ENCODE assay signal across 18 cellular contexts in genomic region chr3:197463279-197463678, GRCh38.
DNase-seq lines count a peak whose midpoint lies in the region; ATAC-seq and TF ChIP-seq lines count a peak whose summit lies in the region.
"Had no signal": no experiment of that assay in that cellular context is flagged by ENCODE, and none has a peak within 500 bp of the region (broad histone marks: within the 10 kb centered on the region; RNA-seq: fewer than 3 reads in every experiment).

No MANE protein-coding gene starts in this region.

- no peaks in the 10 kb centered on the region for H3K27me3 ChIP-seq in ACC112 (ENCODE audit: insufficient read depth, low read length)
- no peaks in the 10 kb centered on the region for H3K27me3 ChIP-seq in SJSA1 (replicated peaks)
- H3K27me3 ChIP-seq in ovary = no peaks in the 10 kb centered on the region
- H3K27me3 ChIP-seq: BE2C, cardiac muscle cell had no signal

- DNase-seq in ELR (ENCODE audit: low read depth) (peak; percentile 69), SJSA1 (ENCODE audit: low read depth in 1 of 2, low spot score in 2 of 2) (peak in 1 of 2 experiments; percentile 35), fibroblast of pulmonary artery (ENCODE audit: low read depth) (peak; percentile 31), activated gamma-delta T cell (lab: John Stamatoyannopoulos, UW) (no peak), ovary (no peak)
- DNase-seq: BE2C; effector memory CD4-positive, alpha-beta T cell; hypothalamus; mucosa of descending colon; NCI-H2029; NCI-H524 treated with DMSO at 0.1 percent for 48 hours; OCI-M1; stimulated activated CD4-positive, alpha-beta T cell treated with anti-CD3 and anti-CD28 coated beads, Interleukin-4, amount 100 ng/mL, for 1 hour had no signal

- H3K79me2 ChIP-seq in ACC112 (ENCODE audit: control insufficient read depth, insufficient read depth, low read length, unreplicated experiment) = no peaks in the 10 kb centered on the region

- no peak for TF ChIP-seq POLR2A in ovary (IDR thresholded peaks at IDR 0.05)

- peak overlapping the region; percentile 42 for H2AFZ ChIP-seq in ACC112 (ENCODE audit: low read length, unreplicated experiment)

- H3K4me3 ChIP-seq in ACC112 (ENCODE audit: low read depth, low read length) (no peak overlapping the region), SJSA1 (no peak overlapping the region), fibroblast of pulmonary artery (replicated peaks; ENCODE audit: low read depth, low read length) (no peak overlapping the region), ovary (no peak overlapping the region)
- H3K4me3 ChIP-seq: cardiac muscle cell, mucosa of descending colon, thoracic aorta had no signal

- no peak for ATAC-seq in GM21381 (IDR thresholded peaks at IDR 0.05; ENCODE audit: unreplicated experiment)
- no peak for ATAC-seq in HG02840 (IDR thresholded peaks at IDR 0.05; ENCODE audit: low FRiP score, unreplicated experiment)
- ATAC-seq: mucosa of descending colon had no signal

- peaks cover 25% of the 10 kb centered on the region for H3K4me1 ChIP-seq in ACC112 (ENCODE audit: control insufficient read depth, insufficient read depth, low read length, unreplicated experiment)
- H3K4me1 ChIP-seq in SJSA1 (replicated peaks) = peaks cover 45% of the 10 kb centered on the region
- H3K4me1 ChIP-seq in ovary (ENCODE audit: insufficient read depth) = peaks cover 4% of the 10 kb centered on the region

- peak overlapping the region; percentile 68 for H3K27ac ChIP-seq in ACC112 (ENCODE audit: low read depth, low read length)
- peak overlapping the region; percentile 50 for H3K27ac ChIP-seq in SJSA1
- no peak overlapping the region for H3K27ac ChIP-seq in ovary
- H3K27ac ChIP-seq: cardiac muscle cell, thoracic aorta had no signal

- WGBS in ovary, 3 donors = 44 to 60% (median 55%) methylated on average over 3 of the region's 3 CpGs

- H3K36me3 ChIP-seq in ACC112 (ENCODE audit: insufficient read depth, low read length) (no peaks in the 10 kb centered on the region), SJSA1 (no peaks in the 10 kb centered on the region), ovary (no peaks in the 10 kb centered on the region)
- H3K36me3 ChIP-seq: BE2C, cardiac muscle cell, thoracic aorta had no signal

- TF ChIP-seq EP300 in ovary (IDR thresholded peaks at IDR 0.05) = no peak

- intact Hi-C loops in ovary (cut with DNase I) = no loop called here

- TF ChIP-seq CTCF in fibroblast of pulmonary artery (IDR thresholded peaks at IDR 0.05; ENCODE audit: low read length, missing control alignments) (no peak), ovary (IDR thresholded peaks at IDR 0.05) (no peak)

- H3K9me3 ChIP-seq in SJSA1 (replicated peaks) (no peaks in the 10 kb centered on the region), ovary (no peaks in the 10 kb centered on the region)
- H3K9me3 ChIP-seq: BE2C, mucosa of descending colon, thoracic aorta had no signal

Comparison
In these comparisons a context has a peak if more than half of its experiments do, and no peak if none do; other contexts are left out.
1. H3K27ac ChIP-seq: peak in ACC112 (single experiment) and SJSA1 (single experiment); none in ovary (0 of 2).
2. DNase-seq: peak in ELR (single experiment) and fibroblast of pulmonary artery (single experiment); none in activated gamma-delta T cell (single experiment) and ovary (0 of 5).